ENCODE assay signal across 9 cellular contexts in the genomic region with DNA sequence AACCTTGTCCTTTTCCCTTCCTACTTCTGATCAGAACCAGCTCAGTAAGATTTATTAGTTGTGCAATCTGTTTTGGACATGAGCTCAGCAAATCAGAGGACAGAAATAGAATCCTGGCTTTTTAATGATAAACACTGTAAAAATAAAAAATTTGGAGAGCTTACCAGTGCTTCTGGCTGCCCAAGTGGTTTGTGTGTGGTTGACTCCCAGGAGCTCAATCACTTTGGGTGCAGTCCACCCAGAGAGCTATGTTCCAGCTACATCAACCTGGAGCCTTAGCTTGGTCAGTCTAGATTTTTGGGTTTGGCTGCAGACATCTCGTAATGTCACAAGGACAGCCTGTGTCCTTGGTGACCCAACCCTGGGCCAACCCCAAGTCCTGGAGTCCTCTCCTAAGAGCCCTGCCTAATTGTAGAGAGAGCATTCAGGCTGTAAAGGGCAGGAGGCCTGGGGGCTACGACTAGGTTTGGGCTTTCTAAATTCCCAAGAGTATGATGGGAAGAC. TPM values are rescaled to one million over a fixed set of nuclear protein-coding genes. Genes with fewer than 3 reads are reported as not detected.
DNase-seq lines count a peak whose midpoint lies in the region; ATAC-seq and TF ChIP-seq lines count a peak whose summit lies in the region.
"Had no signal": no experiment of that assay in that cellular context is flagged by ENCODE, and none has a peak within 500 bp of the region (broad histone marks: within the 10 kb centered on the region; RNA-seq: fewer than 3 reads in every experiment).

No MANE protein-coding gene starts in this region.

- H4K20me1 ChIP-seq in BLaER1 treated with 17β-estradiol and CSF1 and Interleukin-3, amounts not matched to agents 10 nM and 100 nM, result peaks cover 0 to 74% (median 42%) of the 10 kb centered on the region in 11 experiments; a peak in 16 of 22 replicates

- TF ChIP-seq CTCF in Peyer's patch (IDR thresholded peaks at IDR 0.05) (no peak), esophagus squamous epithelium (IDR thresholded peaks at IDR 0.05) (no peak), prostate gland (IDR thresholded peaks at IDR 0.05) (no peak)

- no peaks in the 10 kb centered on the region for H3K27me3 ChIP-seq in BLaER1 treated with 17β-estradiol and CSF1 and Interleukin-3, amounts not matched to agents 10 nM and 100 nM
- H3K27me3 ChIP-seq in Peyer's patch (no peaks in the 10 kb centered on the region), esophagus squamous epithelium (no peaks in the 10 kb centered on the region), prostate gland (replicated peaks; ENCODE audit: insufficient read depth) (no peaks in the 10 kb centered on the region)

- peaks cover 11 to 87% (median 74%) of the 10 kb centered on the region in 11 experiments; a peak in 20 of 22 replicates for H3K36me3 ChIP-seq in BLaER1 treated with 17β-estradiol and CSF1 and Interleukin-3, amounts not matched to agents 10 nM and 100 nM
- H3K36me3 ChIP-seq in Peyer's patch (no peaks in the 10 kb centered on the region), esophagus squamous epithelium (no peaks in the 10 kb centered on the region), prostate gland (no peaks in the 10 kb centered on the region)

- peaks cover 0 to 30% (median 10%) of the 10 kb centered on the region in 11 experiments; a peak in 11 of 22 replicates for H3K9me3 ChIP-seq in BLaER1 treated with 17β-estradiol and CSF1 and Interleukin-3, amounts not matched to agents 10 nM and 100 nM (replicated peaks in 1 of 11)
- no peaks in the 10 kb centered on the region for H3K9me3 ChIP-seq in Peyer's patch
- H3K9me3 ChIP-seq in esophagus squamous epithelium, result no peaks in the 10 kb centered on the region
- H3K9me3 ChIP-seq in prostate gland, result no peaks in the 10 kb centered on the region

- ATAC-seq in HG02852 (IDR thresholded peaks at IDR 0.05; ENCODE audit: unreplicated experiment) (no peak), GM21423 (IDR thresholded peaks at IDR 0.05; ENCODE audit: unreplicated experiment) (no peak)

- TF ChIP-seq POLR2A in Peyer's patch (IDR thresholded peaks at IDR 0.05) (no peak), esophagus squamous epithelium (IDR thresholded peaks at IDR 0.05) (no peak), prostate gland (IDR thresholded peaks at IDR 0.05) (no peak)

- peaks cover 71 to 100% (median 96%) of the 10 kb centered on the region in 10 experiments for H3K4me1 ChIP-seq in BLaER1 treated with 17β-estradiol and CSF1 and Interleukin-3, amounts not matched to agents 10 nM and 100 nM
- peaks cover 5 to 78% (median 49%) of the 10 kb centered on the region in 4 donors for H3K4me1 ChIP-seq in Peyer's patch
- H3K4me1 ChIP-seq in esophagus squamous epithelium, result peaks cover 47 to 98% (median 74%) of the 10 kb centered on the region in 3 donors
- H3K4me1 ChIP-seq in prostate gland (replicated peaks), result peaks cover 8% of the 10 kb centered on the region

- intact Hi-C loops in esophagus squamous epithelium (cut with DNase I), result no loop called here
- intact Hi-C loops in prostate gland (cut with DNase I), result no loop called here

- DNase-seq in Peyer's patch, result no peak
- DNase-seq in esophagus squamous epithelium (lab: John Stamatoyannopoulos, UW), result no peak
- no peak for DNase-seq in prostate gland (ENCODE audit: low spot score)
- no peak for DNase-seq in stimulated activated CD4-positive, alpha-beta T cell treated with anti-CD3 and anti-CD28 coated beads, Interleukin-1b, Interleukin-23, amount 100 ng/mL, for 48 hours
- no peak for DNase-seq in NAMALWA (ENCODE audit: low spot score)
- DNase-seq: mesendoderm had no signal

- H3K9ac ChIP-seq in BLaER1 treated with 17β-estradiol and CSF1 and Interleukin-3, amounts not matched to agents 10 nM and 100 nM, result peak overlapping the region; percentile 60 to 79 (median 75); a peak in 21 of 22 replicates

- 8% methylated on average over 2 of the region's 2 CpGs; no CpG with 5 or more reads in 1 of the 2 donors for WGBS in esophagus squamous epithelium, 2 donors
- WGBS in prostate gland, result 66% methylated on average over 2 of the region's 2 CpGs

- peak overlapping the region in 4 of 10 experiments; percentile 11 to 49 (median 36); a peak in 4 of 20 replicates for H3K4me3 ChIP-seq in BLaER1 treated with 17β-estradiol and CSF1 and Interleukin-3, amounts not matched to agents 10 nM and 100 nM
- H3K4me3 ChIP-seq in Peyer's patch, result no peak overlapping the region
- peak overlapping the region in 1 of 4 donors; percentile 13 for H3K4me3 ChIP-seq in esophagus squamous epithelium
- H3K4me3 ChIP-seq in prostate gland, result no peak overlapping the region

- peak overlapping the region; percentile 72 to 93 (median 89) for H3K27ac ChIP-seq in BLaER1 treated with 17β-estradiol and CSF1 and Interleukin-3, amounts not matched to agents 10 nM and 100 nM
- H3K27ac ChIP-seq in Peyer's patch (peak overlapping the region; percentile 80 to 88 (median 84)), esophagus squamous epithelium (peak overlapping the region; percentile 37 to 84 (median 76)), prostate gland (peak overlapping the region; percentile 14 to 25)

- peak overlapping the region; percentile 70 to 95 (median 85) for H3K4me2 ChIP-seq in BLaER1 treated with 17β-estradiol and CSF1 and Interleukin-3, amounts not matched to agents 10 nM and 100 nM

RNA-seq across cellular contexts. Expression of a gene that starts 28.5 kb away (rescaled TPM):
- total RNA-seq in Peyer's patch (100 to 1,000 TPM in 3 of 4 donors, 10 to 100 TPM in 1; 71.6 to 412 (median 130) TPM), esophagus squamous epithelium (100 to 1,000 TPM; 418 to 565 (median 463) TPM), prostate gland (100 to 1,000 TPM; 166 to 203 TPM)

Comparison
In these comparisons a context has a peak if more than half of its experiments do, and no peak if none do; other contexts are left out.
1. H3K27ac ChIP-seq: peak in every context shown above with its lines; median percentile 89 in BLaER1 treated with 17β-estradiol and CSF1 and Interleukin-3, amounts not matched to agents 10 nM and 100 nM; 84 in Peyer's patch; 76 in esophagus squamous epithelium; 20 in prostate gland.